42 cellular contexts compared by ENCODE assay signal in genomic region chr16:84174396-84174795, GRCh38. TPM values are rescaled to one million over a fixed set of nuclear protein-coding genes. Genes with fewer than 3 reads are reported as not detected.
"Had no signal": no experiment of that assay in that cellular context is flagged by ENCODE, and none has a peak within 500 bp of the region (broad histone marks: within the 10 kb centered on the region; RNA-seq: fewer than 3 reads in every experiment).

No MANE protein-coding gene starts in this region.

- H3K36me3 Mint-ChIP-seq: activated naive CD8-positive, alpha-beta T cell treated with anti-CD3 and anti-CD28 coated beads for 36 hours; brain had no signal

- H3K36me3 ChIP-seq: breast epithelium, WERI-Rb-1 had no signal

- H3K9me3 Mint-ChIP-seq: activated B cell treated with CpG ODN at 0.5 μM for 24 hours; activated CD8-positive, alpha-beta T cell treated with anti-CD3 and anti-CD28 coated beads for 36 hours; activated naive CD4-positive, alpha-beta T cell treated with anti-CD3 and anti-CD28 coated beads, Interleukin-2, amount 50 U/mL, for 24 hours; activated naive CD8-positive, alpha-beta T cell treated with anti-CD3 and anti-CD28 coated beads for 36 hours; activated naive CD8-positive, alpha-beta T cell treated with anti-CD3 and anti-CD28 coated beads, Interleukin-2, amount 50 U/mL, for 24 hours; activated T-cell treated with anti-CD3 and anti-CD28 coated beads, Interleukin-2, amount 50 U/mL, for 4 hours; activated T-helper 17 cell treated with anti-CD3 and anti-CD28 coated beads, Interleukin-2, amount 50 U/mL, for 72 hours; brain; central memory CD8-positive, alpha-beta T cell; dendritic cell treated with granulocyte-macrophage colony-stimulating factor and Interleukin-4, amounts not matched to agents 40 ng/mL and 50 ng/mL, for 4 days; T-helper 2 cell treated with Interferon-gamma antibody and Interleukin-4, amounts not matched to agents 5 μg/mL and 100 μg/mL, for 36 hours had no signal

- H3K27me3 Mint-ChIP-seq: activated CD8-positive, alpha-beta T cell treated with anti-CD3 and anti-CD28 coated beads for 36 hours; activated naive CD4-positive, alpha-beta T cell treated with anti-CD3 and anti-CD28 coated beads, Interleukin-2, amount 50 U/mL, for 24 hours had no signal

- H3K27ac Mint-ChIP-seq: activated B cell treated with CpG ODN at 0.5 μM for 24 hours; activated CD8-positive, alpha-beta T cell treated with anti-CD3 and anti-CD28 coated beads for 36 hours; activated naive CD8-positive, alpha-beta T cell treated with anti-CD3 and anti-CD28 coated beads for 36 hours; activated naive CD8-positive, alpha-beta T cell treated with anti-CD3 and anti-CD28 coated beads, Interleukin-2, amount 50 U/mL, for 24 hours; activated T-helper 17 cell treated with anti-CD3 and anti-CD28 coated beads, Interleukin-2, amount 50 U/mL, for 72 hours; T-helper 17 cell; T-helper 2 cell treated with Interferon-gamma antibody and Interleukin-4, amounts not matched to agents 5 μg/mL and 100 μg/mL, for 36 hours had no signal

- H3K9me3 ChIP-seq: adrenal gland, breast epithelium, esophagus squamous epithelium, gastroesophageal sphincter, heart right ventricle had no signal

- H3K4me3 Mint-ChIP-seq: activated B cell treated with CpG ODN at 0.5 μM for 24 hours; activated CD8-positive, alpha-beta T cell treated with anti-CD3 and anti-CD28 coated beads for 36 hours; activated naive CD4-positive, alpha-beta T cell treated with anti-CD3 and anti-CD28 coated beads, Interleukin-2, amount 50 U/mL, for 24 hours; activated naive CD8-positive, alpha-beta T cell treated with anti-CD3 and anti-CD28 coated beads for 36 hours; activated naive CD8-positive, alpha-beta T cell treated with anti-CD3 and anti-CD28 coated beads, Interleukin-2, amount 50 U/mL, for 24 hours; activated T-cell treated with anti-CD3 and anti-CD28 coated beads, Interleukin-2, amount 50 U/mL, for 4 hours; activated T-helper 17 cell treated with anti-CD3 and anti-CD28 coated beads, Interleukin-2, amount 50 U/mL, for 72 hours; brain; central memory CD8-positive, alpha-beta T cell; dendritic cell treated with granulocyte-macrophage colony-stimulating factor and Interleukin-4, amounts not matched to agents 40 ng/mL and 50 ng/mL, for 4 days; T-helper 17 cell; T-helper 2 cell treated with Interferon-gamma antibody and Interleukin-4, amounts not matched to agents 5 μg/mL and 100 μg/mL, for 36 hours had no signal

- DNase-seq: activated B cell treated with CpG ODN at 0.5 μM for 24 hours; activated CD4-positive, alpha-beta T cell treated with anti-CD3 and anti-CD28 coated beads for 48 hours; activated CD4-positive, alpha-beta T cell treated with anti-CD3 and anti-CD28 coated beads, Interleukin-2, amount 50 U/mL, for 1 hour; activated CD4-positive, alpha-beta T cell treated with anti-CD3 and anti-CD28 coated beads, Interleukin-2, amount 50 U/mL, for 48 hours; activated CD8-positive, alpha-beta memory T cell treated with anti-CD3 and anti-CD28 coated beads for 24 hours; activated CD8-positive, alpha-beta T cell treated with anti-CD3 and anti-CD28 coated beads for 36 hours; activated effector memory CD4-positive, alpha-beta T cell treated with Interleukin-2 at 50 U/mL for 16 hours; activated gamma-delta T cell treated with Interleukin-2 at 50 U/mL for 16 hours; activated naive CD4-positive, alpha-beta T cell treated with Interleukin-2 at 50 U/mL for 16 hours; activated naive CD8-positive, alpha-beta T cell treated with anti-CD3 and anti-CD28 coated beads for 36 hours; activated naive CD8-positive, alpha-beta T cell treated with anti-CD3 and anti-CD28 coated beads, Interleukin-2, amount 50 U/mL, for 24 hours; activated T-cell treated with anti-CD3 and anti-CD28 coated beads, Interleukin-2, amount 50 U/mL, for 4 hours; adrenal gland; amygdala; aorta; effector memory CD4-positive, alpha-beta T cell; esophagus squamous epithelium; foreskin melanocyte; heart right ventricle; T-helper 1 cell; T-helper 17 cell; T1000; WERI-Rb-1 had no signal

- H3K27me3 ChIP-seq: adrenal gland, breast epithelium, cardiac muscle cell, dorsolateral prefrontal cortex, esophagus squamous epithelium had no signal

- FAIRE-seq: endometrium, endothelial cell of umbilical vein had no signal

- H3K27ac ChIP-seq: cardiac muscle cell, coronary artery, epithelial cell of prostate, esophagus squamous epithelium, heart right ventricle, WERI-Rb-1 had no signal

- H3K4me3 ChIP-seq: adrenal gland, breast epithelium, cardiac muscle cell, coronary artery, dorsolateral prefrontal cortex, esophagus squamous epithelium, gastroesophageal sphincter, heart right ventricle had no signal

- ATAC-seq: activated CD4-positive, CD25-positive, alpha-beta regulatory T cell treated with anti-CD3 and anti-CD28 coated beads, Interleukin-2, amount 50 U/mL, for 24 hours; activated naive CD8-positive, alpha-beta T cell treated with anti-CD3 and anti-CD28 coated beads, Interleukin-2, amount 50 U/mL, for 24 hours; activated T-cell treated with anti-CD3 and anti-CD28 coated beads, Interleukin-2, amount 50 U/mL, for 4 hours; activated T-helper 17 cell treated with anti-CD3 and anti-CD28 coated beads, Interleukin-2, amount 50 U/mL, for 72 hours; gastroesophageal sphincter; heart right ventricle; T-helper 17 cell had no signal

RNA-seq across cellular contexts. Expression of gene ADAD2, which starts 16.6 kb away (rescaled TPM):
- total RNA-seq: activated B cell treated with CpG ODN at 0.5 μM for 24 hours; activated T-helper 17 cell treated with anti-CD3 and anti-CD28 coated beads, Interleukin-2, amount 50 U/mL, for 72 hours; cardiac muscle cell; cerebellum; endothelial cell of umbilical vein; fibroblast of lung; fibroblast of villous mesenchyme; T-helper 17 cell had no signal
- polyA plus RNA-seq: cardiac muscle cell, fibroblast of lung had no signal

RNA-seq across cellular contexts. Expression of gene DNAAF1, which starts 29.3 kb away (rescaled TPM):
- total RNA-seq: activated B cell treated with CpG ODN at 0.5 μM for 24 hours; activated CD8-positive, alpha-beta T cell treated with anti-CD3 and anti-CD28 coated beads for 36 hours; activated T-cell treated with anti-CD3 and anti-CD28 coated beads, Interleukin-2, amount 50 U/mL, for 4 hours; endothelial cell of umbilical vein; fibroblast of lung; fibroblast of villous mesenchyme; glomerular endothelial cell; T-helper 17 cell had no signal
- polyA plus RNA-seq: fibroblast of lung had no signal
